In genomic region chr17:66348605-66349165, GRCh38 we compare ENCODE assay signal across 1 cellular context.
TF ChIP-seq lines count a peak whose summit lies in the region.

No MANE protein-coding gene starts in this region.

TF ChIP-seq in HepG2, 621 proteins besides CTCF, POLR2A, EP300 and RAD21 (continued from another document and continues in another):
- no peak for TF ChIP-seq LCORL (IDR thresholded peaks at IDR 0.05)
- 0 out of 2 replicates have a peak, but pooled peaks have one; percentile 18 for TF ChIP-seq LCORL (CRISPR knock-in tag; IDR thresholded peaks at IDR 0.05)
- TF ChIP-seq FOXP4 (CRISPR knock-in tag; IDR thresholded peaks at IDR 0.05), result 0 out of 2 replicates have a peak, but pooled peaks have one; percentile 13
- no peak for TF ChIP-seq PRDM15 (CRISPR knock-in tag; IDR thresholded peaks at IDR 0.05)
- 0 out of 2 replicates have a peak, but pooled peaks have one; percentile 23 for TF ChIP-seq ARID5B (CRISPR knock-in tag; IDR thresholded peaks at IDR 0.05)
- TF ChIP-seq PAWR (CRISPR knock-in tag; IDR thresholded peaks at IDR 0.05; ENCODE audit: borderline replicate concordance), result no peak
- no peak for TF ChIP-seq NR2F6 (IDR thresholded peaks at IDR 0.05)
- TF ChIP-seq NR2F6 (CRISPR knock-in tag; IDR thresholded peaks at IDR 0.05), result no peak
- TF ChIP-seq HOMEZ (CRISPR knock-in tag; IDR thresholded peaks at IDR 0.05; ENCODE audit: low read depth), result no peak
- no peak for TF ChIP-seq ZNF280D (CRISPR knock-in tag; IDR thresholded peaks at IDR 0.05)
- 0 out of 2 replicates have a peak, but pooled peaks have one; percentile 63 for TF ChIP-seq JUND (CRISPR knock-in tag; IDR thresholded peaks at IDR 0.05)
- TF ChIP-seq RCOR2 (CRISPR knock-in tag; IDR thresholded peaks at IDR 0.05), result 0 out of 2 replicates have a peak, but pooled peaks have one; percentile 11
- TF ChIP-seq KAT8 (CRISPR knock-in tag; IDR thresholded peaks at IDR 0.05), result peak; percentile 23; the same call in 1 of the 2 replicates
- TF ChIP-seq SNAPC5 (CRISPR knock-in tag; IDR thresholded peaks at IDR 0.05; ENCODE audit: borderline replicate concordance), result no peak
- no peak for TF ChIP-seq NAIF1 (CRISPR knock-in tag; IDR thresholded peaks at IDR 0.05; ENCODE audit: borderline replicate concordance)
- TF ChIP-seq ZNF768 (CRISPR knock-in tag; IDR thresholded peaks at IDR 0.05), result no peak
- no peak for TF ChIP-seq BCL6 (CRISPR knock-in tag; IDR thresholded peaks at IDR 0.05)
- peak; percentile 25 for TF ChIP-seq GATAD2A (CRISPR knock-in tag; IDR thresholded peaks at IDR 0.05)
- no peak for TF ChIP-seq HNRNPH1 (optimal IDR thresholded peaks at IDR 0.05; ENCODE audit: low read depth, low read length)
- TF ChIP-seq ZNF281 (CRISPR knock-in tag; IDR thresholded peaks at IDR 0.05; ENCODE audit: borderline replicate concordance), result peak; percentile 67; the same call in 1 of the 2 replicates
- TF ChIP-seq CREB1 (IDR thresholded peaks at IDR 0.05), result no peak
- peak; percentile 46; the same call in 1 of the 2 replicates for TF ChIP-seq CREB1 (CRISPR knock-in tag; IDR thresholded peaks at IDR 0.05)
- TF ChIP-seq ZNF710 (CRISPR knock-in tag; IDR thresholded peaks at IDR 0.05; ENCODE audit: borderline replicate concordance), result no peak
- 0 out of 2 replicates have a peak, but pooled peaks have one; percentile 13 for TF ChIP-seq ZNF414 (CRISPR knock-in tag; IDR thresholded peaks at IDR 0.05)
- TF ChIP-seq REL (CRISPR knock-in tag; conservative IDR thresholded peaks at IDR 0.05), result no peak
- TF ChIP-seq ZNF430 (CRISPR knock-in tag; IDR thresholded peaks at IDR 0.05), result no peak
- TF ChIP-seq ZBTB21 (CRISPR knock-in tag; IDR thresholded peaks at IDR 0.05), result no peak
- no peak for TF ChIP-seq SMAD9 (CRISPR knock-in tag; IDR thresholded peaks at IDR 0.05)
- no peak for TF ChIP-seq ELF3 (CRISPR knock-in tag; IDR thresholded peaks at IDR 0.05)
